14 cellular contexts compared by ENCODE assay signal in the genomic region with DNA sequence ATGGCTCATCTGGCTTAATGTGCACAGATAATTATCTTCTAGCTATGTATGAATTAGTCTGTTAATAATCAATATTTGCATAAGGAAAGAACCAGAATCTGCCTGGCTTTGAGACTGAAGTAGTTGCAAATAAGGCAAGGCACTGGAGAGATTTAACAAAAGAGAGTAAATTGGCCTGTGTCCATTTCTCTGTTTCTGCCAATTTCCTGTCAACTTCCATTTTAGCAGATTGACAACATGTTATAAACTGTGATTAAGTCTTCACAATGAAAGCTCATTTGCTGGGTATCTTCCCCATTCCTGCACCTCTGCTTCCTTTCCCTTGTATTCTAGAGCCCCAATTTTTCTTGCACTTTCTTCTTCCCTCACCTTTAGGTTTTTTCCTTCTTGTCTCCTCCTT. TPM values are rescaled to one million over a fixed set of nuclear protein-coding genes. Genes with fewer than 3 reads are reported as not detected.
DNase-seq lines count a peak whose midpoint lies in the region; ATAC-seq and TF ChIP-seq lines count a peak whose summit lies in the region.
"Had no signal": no experiment of that assay in that cellular context is flagged by ENCODE, and none has a peak within 500 bp of the region (broad histone marks: within the 10 kb centered on the region; RNA-seq: fewer than 3 reads in every experiment).

No MANE protein-coding gene starts in this region.

- H3K4me1 Mint-ChIP-seq in activated naive CD8-positive, alpha-beta T cell treated with anti-CD3 and anti-CD28 coated beads for 36 hours, result peaks cover 73% of the 10 kb centered on the region

- peaks cover 55% of the 10 kb centered on the region for H3K4me1 ChIP-seq in A673 (ENCODE audit: insufficient read depth, low read length, poor library complexity, severe bottlenecking)

- intact Hi-C loops in A673 (cut with micrococcal nuclease; ENCODE audit: unreplicated experiment), result no loop called here

- no peak for TF ChIP-seq CTCF in A673 (conservative IDR thresholded peaks at IDR 0.05; ENCODE audit: low read depth, low read length)
- no peak for TF ChIP-seq CTCF in GM10266 (IDR thresholded peaks at IDR 0.05; ENCODE audit: control insufficient read depth, insufficient read depth, low read depth, missing control alignments)

- ATAC-seq in HG03175 (IDR thresholded peaks at IDR 0.05; ENCODE audit: unreplicated experiment), result no peak
- ATAC-seq: CD8-positive, alpha-beta T cell had no signal

- H3K9me3 ChIP-seq in A673 (ENCODE audit: low read depth, low read length, poor library complexity, severe bottlenecking), result no peaks in the 10 kb centered on the region

- H3K27ac Mint-ChIP-seq in activated naive CD8-positive, alpha-beta T cell treated with anti-CD3 and anti-CD28 coated beads for 36 hours, result peak overlapping the region; percentile 19
- H3K27ac Mint-ChIP-seq: CD8-positive, alpha-beta T cell had no signal

- no peak overlapping the region for H3K4me3 Mint-ChIP-seq in activated naive CD8-positive, alpha-beta T cell treated with anti-CD3 and anti-CD28 coated beads for 36 hours
- H3K4me3 Mint-ChIP-seq: CD8-positive, alpha-beta T cell; neural progenitor cell had no signal

- no peaks in the 10 kb centered on the region for H3K27me3 ChIP-seq in A673 (replicated peaks; ENCODE audit: insufficient read depth, low read depth, low read length, poor library complexity)

- POLR2A ChIA-PET in A673 (lab: Charles Lee; ENCODE audit: low non-redundant PET), result no interaction called here

- no peak overlapping the region for H3K4me3 ChIP-seq in A673 (ENCODE audit: low read depth, low read length, poor library complexity, severe bottlenecking)
- H3K4me3 ChIP-seq: neural progenitor cell had no signal

- DNase-seq in NCI-H2227 (lab: John Stamatoyannopoulos, UW; ENCODE audit: unreplicated experiment), result peak; percentile 13
- DNase-seq in NCI-H2227 treated with DMSO at 0.1 percent for 48 hours (lab: John Stamatoyannopoulos, UW), result no peak
- peak; percentile 85 for DNase-seq in A673 (ENCODE audit: low spot score)
- peak; percentile 40 to 83 for DNase-seq in NCI-H2081 (lab: John Stamatoyannopoulos, UW)
- DNase-seq in activated naive CD8-positive, alpha-beta T cell treated with anti-CD3 and anti-CD28 coated beads for 36 hours, result no peak
- no peak for DNase-seq in SK-N-DZ (ENCODE audit: low spot score)
- no peak for DNase-seq in GM10266 (ENCODE audit: extremely low spot score)
- DNase-seq: ACHN; CD8-positive, alpha-beta T cell; mammary epithelial cell; NCI-H187 treated with DMSO at 0.1 percent for 48 hours; substantia nigra had no signal

- no peaks in the 10 kb centered on the region for H3K36me3 ChIP-seq in A673 (ENCODE audit: insufficient read depth, low read length, poor library complexity, severe bottlenecking)
- H3K36me3 ChIP-seq: neural progenitor cell had no signal

- no TSS peak for BruUV-seq in A673 (replicated peaks; lab: Mats Ljungman, UMichigan)

- CTCF ChIA-PET in A673 (lab: Charles Lee), result no interaction called here

- H3K36me3 Mint-ChIP-seq in activated naive CD8-positive, alpha-beta T cell treated with anti-CD3 and anti-CD28 coated beads for 36 hours, result no peaks in the 10 kb centered on the region
- H3K36me3 Mint-ChIP-seq: CD8-positive, alpha-beta T cell; neural progenitor cell had no signal

- peak overlapping the region; percentile 27 for H3K27ac ChIP-seq in A673 (ENCODE audit: low read depth, low read length, poor library complexity, severe bottlenecking)
- H3K27ac ChIP-seq: neural progenitor cell had no signal

- no peaks in the 10 kb centered on the region for H3K27me3 Mint-ChIP-seq in activated naive CD8-positive, alpha-beta T cell treated with anti-CD3 and anti-CD28 coated beads for 36 hours

- peaks cover 2% of the 10 kb centered on the region for H3K9me3 Mint-ChIP-seq in activated naive CD8-positive, alpha-beta T cell treated with anti-CD3 and anti-CD28 coated beads for 36 hours
- H3K9me3 Mint-ChIP-seq: CD8-positive, alpha-beta T cell; neural progenitor cell had no signal

RNA-seq across cellular contexts. Expression of a gene that starts 5.3 kb away (rescaled TPM):
- 210 and 214 TPM in 2 replicates for total RNA-seq in A673 (2021)
- total RNA-seq in activated naive CD8-positive, alpha-beta T cell treated with anti-CD3 and anti-CD28 coated beads for 36 hours, result 100 to 1,000 TPM; 299 to 310 TPM
- 48.5 and 50.1 TPM in 2 replicates for polyA plus RNA-seq in SK-N-DZ (2014; cell fraction: cytosol; rRNA removed)
- polyA plus RNA-seq in SK-N-DZ (2014; cell fraction: nucleus; rRNA removed), result 22.0 and 22.5 TPM in 2 replicates

Comparison
In these comparisons a context has a peak if more than half of its experiments do, and no peak if none do; other contexts are left out.
1. DNase-seq: peak in NCI-H2227 (single experiment), A673 (single experiment) and NCI-H2081 (2 of 2); none in NCI-H2227 treated with DMSO at 0.1 percent for 48 hours (single experiment), activated naive CD8-positive, alpha-beta T cell treated with anti-CD3 and anti-CD28 coated beads for 36 hours (single experiment), SK-N-DZ (single experiment) and GM10266 (single experiment).